8 cellular contexts compared by ENCODE assay signal in genomic region chr20:13119583-13119982, GRCh38.
DNase-seq lines count a peak whose midpoint lies in the region; ATAC-seq lines count a peak whose summit lies in the region.

No MANE protein-coding gene starts in this region.

- no peak for DNase-seq in Right ventricle myocardium inferior (ENCODE audit: missing footprints)
- DNase-seq in cardiac septum (ENCODE audit: low spot score) = no peak
- DNase-seq in NCI-H146 (lab: John Stamatoyannopoulos, UW) = peak; percentile 53
- DNase-seq in T-helper 9 cell = peak; percentile 6
- DNase-seq in central memory CD4-positive, alpha-beta T cell = peak; percentile 52
- peak; percentile 91 for DNase-seq in left kidney (ENCODE audit: low read depth, low spot score)
- peak in 2 of 3 donors; percentile 16 to 31 for DNase-seq in stimulated activated CD4-positive, alpha-beta T cell treated with anti-CD3 and anti-CD28 coated beads, TNF-alpha, amount 100 ng/mL, for 48 hours (ENCODE audit: low read depth in 3 of 3)

- ATAC-seq in Right ventricle myocardium inferior (peak; percentile 57), HG02642 (IDR thresholded peaks at IDR 0.05; ENCODE audit: poor library complexity, unreplicated experiment) (peak; percentile 57)

- intact Hi-C loops in Right ventricle myocardium inferior (cut with DNase I) = loop anchor here (2.0 to 5.0 kb wide), 3 partner anchors 183 to 653 kb away; no protein-coding TSS in a partner anchor
- intact Hi-C loops in cardiac septum (cut with DNase I) = loop anchor here (2.0 to 5.0 kb wide), 2 partner anchors 428 to 653 kb away; no protein-coding TSS in a partner anchor

Comparison
In these comparisons a context has a peak if more than half of its experiments do, and no peak if none do; other contexts are left out.
1. DNase-seq: peak in NCI-H146 (single experiment), T-helper 9 cell (single experiment), central memory CD4-positive, alpha-beta T cell (single experiment), left kidney (single experiment) and stimulated activated CD4-positive, alpha-beta T cell treated with anti-CD3 and anti-CD28 coated beads, TNF-alpha, amount 100 ng/mL, for 48 hours (2 of 3); none in Right ventricle myocardium inferior (single experiment) and cardiac septum (single experiment).